ENCODE assay signal across 8 cellular contexts in genomic region chr1:148371551-148371994, GRCh38.
DNase-seq lines count a peak whose midpoint lies in the region; ATAC-seq and TF ChIP-seq lines count a peak whose summit lies in the region.
"Not testable (repeated sequence)": the region's sequence is repeated elsewhere in the genome, so short reads cannot be mapped to it uniquely, and the experiment has no call there.

No MANE protein-coding gene starts in this region.

- H3K4me3 Mint-ChIP-seq in chondrocyte (ENCODE audit: unreplicated experiment) = not testable (repeated sequence)
- H3K4me3 Mint-ChIP-seq in immature natural killer cell = peak overlapping the region; percentile 33 to 74 (median 69)

- BruUV-seq in PC-9 (replicated peaks; lab: Mats Ljungman, UMichigan) = not testable (repeated sequence)

- not testable (repeated sequence) for H3K9me3 ChIP-seq in PC-9 (ENCODE audit: insufficient read depth, low read depth); upper lobe of right lung

- H3K4me1 Mint-ChIP-seq in chondrocyte (ENCODE audit: low read depth) (peaks cover 21% of the 10 kb centered on the region), immature natural killer cell (peaks cover 30 to 31% of the 10 kb centered on the region in 2 donors)

- not testable (repeated sequence) for H3K9me3 Mint-ChIP-seq in chondrocyte (ENCODE audit: low read depth); immature natural killer cell

- intact Hi-C loops in PC-9 (cut with micrococcal nuclease; ENCODE audit: unreplicated experiment); upper lobe of right lung (cut with DNase I): not testable (repeated sequence)

- POLR2A ChIA-PET in PC-9 (lab: Charles Lee; ENCODE audit: unreplicated experiment) = interaction anchor here (0.6 kb wide), 1 partner anchor 53 kb away, joined by 4 read pairs; no protein-coding TSS in a partner anchor

- H3K27ac ChIP-seq in PC-9 = peak overlapping the region; percentile 88
- H3K27ac ChIP-seq in upper lobe of right lung = not testable (repeated sequence)

- not testable (repeated sequence) for H3K27me3 Mint-ChIP-seq in chondrocyte (ENCODE audit: low read depth); immature natural killer cell (ENCODE audit: low read depth in 3 of 3)

- H3K27me3 ChIP-seq in PC-9 (ENCODE audit: insufficient read depth, low read depth); upper lobe of right lung: not testable (repeated sequence)

- peak; percentile 99 for ATAC-seq in upper lobe of right lung

- CTCF ChIA-PET in PC-9 (lab: Charles Lee) = interaction anchor here (1.9 kb wide), 1 partner anchor 17 kb away, joined by 4 read pairs; no protein-coding TSS in a partner anchor

- not testable (repeated sequence) for H2AFZ ChIP-seq in PC-9

- H3K27ac Mint-ChIP-seq in chondrocyte (ENCODE audit: unreplicated experiment) = peak overlapping the region; percentile 62
- peak overlapping the region; percentile 89 to 97 (median 94) for H3K27ac Mint-ChIP-seq in immature natural killer cell

- H3F3A ChIP-seq in PC-9 (ENCODE audit: insufficient read depth, low read depth) = peaks cover 28% of the 10 kb centered on the region

- peak overlapping the region; percentile 68 for H3K4me2 ChIP-seq in PC-9

- H4K20me1 ChIP-seq in PC-9 (ENCODE audit: insufficient read depth) = not testable (repeated sequence)

- H3K36me3 ChIP-seq in PC-9 (ENCODE audit: low read depth); upper lobe of right lung: not testable (repeated sequence)

- not testable (repeated sequence) for H3K4me3 ChIP-seq in PC-9, upper lobe of right lung

- DNase-seq in GM04504 (ENCODE audit: low read depth) (peak; percentile 37), LHCN-M2 (ENCODE audit: low read depth) (peak; percentile 71), PC-9 (peak; percentile 67 to 68), immature natural killer cell (peak; percentile 65 to 75 (median 70)), retina (peak; percentile 69)
- DNase-seq in activated CD8-positive, alpha-beta memory T cell treated with anti-CD3 and anti-CD28 coated beads for 24 hours = peak; percentile 85
- not testable (repeated sequence) for DNase-seq in chondrocyte (ENCODE audit: low spot score); upper lobe of right lung

- TF ChIP-seq CTCF in PC-9 (conservative IDR thresholded peaks at IDR 0.05) (peak; percentile 85), chondrocyte (IDR thresholded peaks at IDR 0.05) (peak; percentile 92), upper lobe of right lung (IDR thresholded peaks at IDR 0.05) (peak; percentile 70)

- not testable (repeated sequence) for H3K79me2 ChIP-seq in PC-9 (ENCODE audit: low read depth)

- H3K4me1 ChIP-seq in PC-9 (replicated peaks; ENCODE audit: insufficient read depth) = peaks cover 45% of the 10 kb centered on the region
- not testable (repeated sequence) for H3K4me1 ChIP-seq in upper lobe of right lung

- not testable (repeated sequence) for H3K9me2 ChIP-seq in PC-9 (ENCODE audit: insufficient read depth)

- not testable (repeated sequence) for H3K36me3 Mint-ChIP-seq in chondrocyte (ENCODE audit: low read depth); immature natural killer cell
